In genomic region chr11:69294621-69295078, GRCh38 we compare ENCODE assay signal across 18 cellular contexts. TPM values are rescaled to one million over a fixed set of nuclear protein-coding genes. Genes with fewer than 3 reads are reported as not detected.
DNase-seq lines count a peak whose midpoint lies in the region; ATAC-seq and TF ChIP-seq lines count a peak whose summit lies in the region.
"Had no signal": no experiment of that assay in that cellular context is flagged by ENCODE, and none has a peak within 500 bp of the region (broad histone marks: within the 10 kb centered on the region; RNA-seq: fewer than 3 reads in every experiment).

No MANE protein-coding gene starts in this region.

- no peak for TF ChIP-seq CTCF in GM12875 (IDR thresholded peaks at IDR 0.05; ENCODE audit: borderline replicate concordance, insufficient read depth, low read depth, low read length)
- no peak for TF ChIP-seq CTCF in RWPE2 (IDR thresholded peaks at IDR 0.05; ENCODE audit: poor library complexity, severe bottlenecking)

- POLR2A ChIA-PET in naive thymus-derived CD4-positive, alpha-beta T cell (lab: Charles Lee), result no interaction called here

- H3K79me1 ChIP-seq in mesenchymal stem cell (replicated peaks; ENCODE audit: low read length, poor library complexity, severe bottlenecking), result no peaks in the 10 kb centered on the region

- no peak overlapping the region for H2AFZ ChIP-seq in mesenchymal stem cell (ENCODE audit: low read depth, low read length)

- peak overlapping the region; percentile 95 for H2BK15ac ChIP-seq in mesenchymal stem cell (ENCODE audit: low read depth, poor library complexity, severe bottlenecking)

- H3K27me3 ChIP-seq in BLaER1, result no peaks in the 10 kb centered on the region
- H3K27me3 ChIP-seq in RWPE2 (ENCODE audit: insufficient read depth, poor library complexity, severe bottlenecking), result no peaks in the 10 kb centered on the region
- H3K27me3 ChIP-seq in mesenchymal stem cell (ENCODE audit: control insufficient read depth in 1 of 2, insufficient read depth in 1 of 2, low read length in 2 of 2), result peaks cover 0 to 11% of the 10 kb centered on the region in 2 experiments
- no peaks in the 10 kb centered on the region for H3K27me3 ChIP-seq in naive thymus-derived CD4-positive, alpha-beta T cell (ENCODE audit: control insufficient read depth in 2 of 2, insufficient read depth in 2 of 2, low read length in 2 of 2)
- H3K27me3 ChIP-seq: body of pancreas, pancreas, tibial artery had no signal

- H3K9me3 ChIP-seq in BLaER1 (no peaks in the 10 kb centered on the region), RWPE2 (ENCODE audit: severe bottlenecking) (no peaks in the 10 kb centered on the region), mesenchymal stem cell (ENCODE audit: control insufficient read depth, low read length) (no peaks in the 10 kb centered on the region)
- H3K9me3 ChIP-seq in naive thymus-derived CD4-positive, alpha-beta T cell (ENCODE audit: control insufficient read depth in 2 of 3, low read length in 3 of 3), result no peaks in the 10 kb centered on the region
- H3K9me3 ChIP-seq: body of pancreas, pancreas, tibial artery had no signal

- CTCF ChIA-PET in naive thymus-derived CD4-positive, alpha-beta T cell (lab: Charles Lee), result interaction anchor here (0.7 to 5.9 kb wide), 4 partner anchors 17 to 350 kb away, joined by 3 to 32 read pairs (median 7); no protein-coding TSS in a partner anchor

- DNase-seq in RWPE2 (ENCODE audit: low spot score) (no peak), mesenchymal stem cell (no peak), cerebellum (ENCODE audit: low spot score) (no peak)
- DNase-seq in naive thymus-derived CD4-positive, alpha-beta T cell, result no peak
- DNase-seq: activated naive CD8-positive, alpha-beta T cell treated with anti-CD3 and anti-CD28 coated beads, Interleukin-2, amount 10 ng/mL, durations not matched to agents 7 days and 5 days; hippocampal formation; NCI-H1694 treated with DMSO at 0.1 percent for 48 hours; NCI-H2227 treated with DMSO at 0.1 percent for 48 hours; pancreas; tibial artery had no signal

- peak overlapping the region; percentile 49 to 82 for H3K18ac ChIP-seq in mesenchymal stem cell (ENCODE audit: low read depth in 1 of 2, low read length in 2 of 2)

- peaks cover 0 to 2% (median 0%) of the 10 kb centered on the region in 11 donors for H3K9me3 Mint-ChIP-seq in naive thymus-derived CD4-positive, alpha-beta T cell
- H3K9me3 Mint-ChIP-seq: activated naive CD8-positive, alpha-beta T cell treated with anti-CD3 and anti-CD28 coated beads, Interleukin-2, amount 10 ng/mL, durations not matched to agents 7 days and 5 days; activated T-cell treated with anti-CD3 and anti-CD28 coated beads, Interleukin-2, amount 50 U/mL, for 24 hours; stimulated activated effector memory CD8-positive, alpha-beta T cell treated with anti-CD3 and anti-CD28 coated beads, Interleukin-12 subunit alpha, Interleukin-12 subunit beta, amount 100 ng/mL, for 72 hours had no signal

- ATAC-seq in RWPE2 (ENCODE audit: low read depth) (no peak), GM21576 (IDR thresholded peaks at IDR 0.05; ENCODE audit: unreplicated experiment) (no peak)
- no peak for ATAC-seq in naive thymus-derived CD4-positive, alpha-beta T cell
- ATAC-seq: body of pancreas; naive thymus-derived CD8-positive, alpha-beta T cell; sciatic nerve; stimulated activated effector memory CD8-positive, alpha-beta T cell treated with anti-CD3 and anti-CD28 coated beads, Interleukin-12 subunit alpha, Interleukin-12 subunit beta, amount 100 ng/mL, for 72 hours had no signal

- no peak overlapping the region for H2AK5ac ChIP-seq in mesenchymal stem cell (ENCODE audit: low read length, severe bottlenecking)

- H3K23ac ChIP-seq in mesenchymal stem cell (ENCODE audit: low read length in 2 of 2), result no peak overlapping the region

- H4K91ac ChIP-seq in mesenchymal stem cell (ENCODE audit: low read length), result peak overlapping the region; percentile 88

- 96% methylated on average over 8 of the region's 8 CpGs for WGBS in mesenchymal stem cell

- intact Hi-C loops in naive thymus-derived CD4-positive, alpha-beta T cell (cut with micrococcal nuclease), result loop anchor here (5.0 to 10.0 kb wide), 5 partner anchors 43 to 457 kb away; no protein-coding TSS in a partner anchor

- H3K4ac ChIP-seq in mesenchymal stem cell (ENCODE audit: low read depth in 1 of 2, low read length in 2 of 2), result peak overlapping the region; percentile 34 to 75

- peak overlapping the region; percentile 97 for H2BK12ac ChIP-seq in mesenchymal stem cell (ENCODE audit: low read length in 2 of 2)

- H3K36me3 ChIP-seq in BLaER1 (no peaks in the 10 kb centered on the region), RWPE2 (ENCODE audit: low read depth) (no peaks in the 10 kb centered on the region), mesenchymal stem cell (ENCODE audit: control insufficient read depth in 1 of 2, insufficient read depth in 2 of 2, low read depth in 1 of 2, low read length in 2 of 2) (no peaks in the 10 kb centered on the region)
- no peaks in the 10 kb centered on the region for H3K36me3 ChIP-seq in naive thymus-derived CD4-positive, alpha-beta T cell (ENCODE audit: control insufficient read depth in 2 of 3, insufficient read depth in 3 of 3, low read length in 3 of 3)
- H3K36me3 ChIP-seq: pancreas, tibial artery had no signal

- H2BK5ac ChIP-seq in mesenchymal stem cell (ENCODE audit: low read depth, low read length, poor library complexity, severe bottlenecking), result no peak overlapping the region

- peak overlapping the region; percentile 74 for H2BK120ac ChIP-seq in mesenchymal stem cell (ENCODE audit: low read depth, low read length)

- H4K8ac ChIP-seq in mesenchymal stem cell (ENCODE audit: low read length), result peak overlapping the region; percentile 45

- H3K4me1 ChIP-seq in BLaER1, result peaks cover 72% of the 10 kb centered on the region
- H3K4me1 ChIP-seq in RWPE2 (ENCODE audit: insufficient read depth, poor library complexity, severe bottlenecking), result peaks cover 30% of the 10 kb centered on the region
- peaks cover 28% of the 10 kb centered on the region for H3K4me1 ChIP-seq in mesenchymal stem cell (ENCODE audit: control insufficient read depth, insufficient read depth, low read depth, low read length)
- peaks cover 36 to 37% of the 10 kb centered on the region in 2 donors for H3K4me1 ChIP-seq in naive thymus-derived CD4-positive, alpha-beta T cell (ENCODE audit: control insufficient read depth in 2 of 2, insufficient read depth in 2 of 2, low read length in 2 of 2)

- peak overlapping the region in 1 of 10 donors; percentile 90 for H3K4me3 Mint-ChIP-seq in naive thymus-derived CD4-positive, alpha-beta T cell
- H3K4me3 Mint-ChIP-seq: activated naive CD8-positive, alpha-beta T cell treated with anti-CD3 and anti-CD28 coated beads, Interleukin-2, amount 10 ng/mL, durations not matched to agents 7 days and 5 days; activated T-cell treated with anti-CD3 and anti-CD28 coated beads, Interleukin-2, amount 50 U/mL, for 24 hours; stimulated activated effector memory CD8-positive, alpha-beta T cell treated with anti-CD3 and anti-CD28 coated beads, Interleukin-12 subunit alpha, Interleukin-12 subunit beta, amount 100 ng/mL, for 72 hours had no signal

- peaks cover 5% of the 10 kb centered on the region; the same call in 1 of the 2 replicates for H4K20me1 ChIP-seq in BLaER1

- H3K4me3 ChIP-seq in BLaER1 (no peak overlapping the region), GM12875 (ENCODE audit: low read depth, low read length) (peak overlapping the region; percentile 37), RWPE2 (ENCODE audit: severe bottlenecking) (no peak overlapping the region), mesenchymal stem cell (ENCODE audit: insufficient read depth in 1 of 2, low read depth in 1 of 2, low read length in 2 of 2) (no peak overlapping the region)
- no peak overlapping the region for H3K4me3 ChIP-seq in naive thymus-derived CD4-positive, alpha-beta T cell (ENCODE audit: low read length)
- H3K4me3 ChIP-seq: body of pancreas, pancreas, tibial artery had no signal

- H3K36me3 Mint-ChIP-seq in naive thymus-derived CD4-positive, alpha-beta T cell, result peaks cover 0 to 1% (median 0%) of the 10 kb centered on the region in 5 donors
- H3K36me3 Mint-ChIP-seq: activated naive CD8-positive, alpha-beta T cell treated with anti-CD3 and anti-CD28 coated beads, Interleukin-2, amount 10 ng/mL, durations not matched to agents 7 days and 5 days; naive thymus-derived CD8-positive, alpha-beta T cell had no signal

- H3K27ac Mint-ChIP-seq in naive thymus-derived CD4-positive, alpha-beta T cell, result peak overlapping the region in 1 of 9 donors; percentile 51
- H3K27ac Mint-ChIP-seq: activated T-cell treated with anti-CD3 and anti-CD28 coated beads, Interleukin-2, amount 50 U/mL, for 24 hours; stimulated activated effector memory CD8-positive, alpha-beta T cell treated with anti-CD3 and anti-CD28 coated beads, Interleukin-12 subunit alpha, Interleukin-12 subunit beta, amount 100 ng/mL, for 72 hours had no signal

- H3K14ac ChIP-seq in mesenchymal stem cell (ENCODE audit: low read length in 2 of 2), result no peak overlapping the region

- no peak overlapping the region; the same call in 1 of the 2 replicates for H3K9ac ChIP-seq in BLaER1
- no peak overlapping the region for H3K9ac ChIP-seq in mesenchymal stem cell (ENCODE audit: low read length)

- H3K27ac ChIP-seq in BLaER1, result peak overlapping the region; percentile 90
- peak overlapping the region; percentile 96 for H3K27ac ChIP-seq in RWPE2 (ENCODE audit: poor library complexity, severe bottlenecking)
- no peak overlapping the region for H3K27ac ChIP-seq in mesenchymal stem cell (ENCODE audit: low read length, poor library complexity, severe bottlenecking)
- H3K27ac ChIP-seq in naive thymus-derived CD4-positive, alpha-beta T cell (ENCODE audit: low read depth, low read length), result no peak overlapping the region
- H3K27ac ChIP-seq: body of pancreas, pancreas, tibial artery had no signal

- H3K4me2 ChIP-seq in BLaER1, result peak overlapping the region; percentile 92
- H3K4me2 ChIP-seq in mesenchymal stem cell (ENCODE audit: low read length, poor library complexity, severe bottlenecking), result no peak overlapping the region

- H3K4me1 Mint-ChIP-seq in naive thymus-derived CD4-positive, alpha-beta T cell, result peaks cover 33 to 59% (median 46%) of the 10 kb centered on the region in 7 donors

- no peaks in the 10 kb centered on the region for H3K27me3 Mint-ChIP-seq in naive thymus-derived CD4-positive, alpha-beta T cell
- H3K27me3 Mint-ChIP-seq: naive thymus-derived CD8-positive, alpha-beta T cell had no signal

RNA-seq across cellular contexts. Expression of gene MYEOV, which starts 0.7 kb away (rescaled TPM):
- 2.5 TPM for polyA plus RNA-seq in mesenchymal stem cell (2013, experiment 1 of 2)
- polyA plus RNA-seq in mesenchymal stem cell (2013, experiment 2 of 2), result 4.8 TPM
- not detected for total RNA-seq in cerebellum
- total RNA-seq in naive thymus-derived CD4-positive, alpha-beta T cell, result under 1 TPM in 2 of 5 experiments, not detected in 3; 0.20 to 0.32 TPM
- not detected for polyA plus RNA-seq in naive thymus-derived CD4-positive, alpha-beta T cell
- total RNA-seq: activated naive CD8-positive, alpha-beta T cell treated with anti-CD3 and anti-CD28 coated beads, Interleukin-2, amount 10 ng/mL, durations not matched to agents 7 days and 5 days; naive thymus-derived CD8-positive, alpha-beta T cell had no signal
- polyA plus RNA-seq: naive thymus-derived CD8-positive, alpha-beta T cell had no signal

Comparison
In these comparisons a context has a peak if more than half of its experiments do, and no peak if none do; other contexts are left out.
1. H3K27ac ChIP-seq: peak in BLaER1 (single experiment) and RWPE2 (single experiment); none in mesenchymal stem cell (single experiment) and naive thymus-derived CD4-positive, alpha-beta T cell (single experiment).